ENCODE assay signal across 17 cellular contexts in genomic region chr13:59901191-59901590, GRCh38.
"Had no signal": no experiment of that assay in that cellular context is flagged by ENCODE, and none has a peak within 500 bp of the region (broad histone marks: within the 10 kb centered on the region; RNA-seq: fewer than 3 reads in every experiment).

No MANE protein-coding gene starts in this region.

- H3K36me3 ChIP-seq: colonic mucosa, neutrophil, right atrium auricular region, sigmoid colon had no signal

- H3K9me3 ChIP-seq: colonic mucosa, neutrophil, right atrium auricular region, sigmoid colon had no signal

- H3K4me1 ChIP-seq: colonic mucosa, foreskin keratinocyte, right atrium auricular region, sigmoid colon had no signal

- H3K4me3 Mint-ChIP-seq: endodermal cell; naive thymus-derived CD4-positive, alpha-beta T cell; stimulated activated naive B cell treated with anti-CD40 and anti-IgM and Interleukin-4, amounts not matched to agents 10 μg/mL and 1 μg/mL and 100 μg/mL, for 72 hours had no signal

- H3K36me3 Mint-ChIP-seq: stimulated activated naive B cell treated with anti-CD40 and anti-IgM and Interleukin-4, amounts not matched to agents 10 μg/mL and 1 μg/mL and 100 μg/mL, for 72 hours had no signal

- H3K4me3 ChIP-seq: colonic mucosa, hepatocyte, right atrium auricular region, sigmoid colon, skin epidermis had no signal

- H3K27me3 Mint-ChIP-seq: stimulated activated naive B cell treated with anti-CD40 and anti-IgM and Interleukin-4, amounts not matched to agents 10 μg/mL and 1 μg/mL and 100 μg/mL, for 72 hours had no signal

- DNase-seq: colonic mucosa; dermis blood vessel endothelial cell; endodermal cell; erythroblast; foreskin keratinocyte; mammary epithelial cell; naive thymus-derived CD4-positive, alpha-beta T cell; posterior cingulate gyrus; sigmoid colon; stimulated activated CD4-positive, alpha-beta T cell treated with anti-CD3 and anti-CD28 coated beads, Interleukin-2, amount 100 ng/mL, for 24 hours; stimulated activated CD4-positive, alpha-beta T cell treated with anti-CD3 and anti-CD28 coated beads, Interleukin-4, amount 100 ng/mL, for 4 hours; stimulated activated naive B cell treated with anti-CD40 and anti-IgM and Interleukin-4, amounts not matched to agents 10 μg/mL and 1 μg/mL and 100 μg/mL, for 72 hours; trophoblast cell had no signal

- H3K4me1 Mint-ChIP-seq: stimulated activated naive B cell treated with anti-CD40 and anti-IgM and Interleukin-4, amounts not matched to agents 10 μg/mL and 1 μg/mL and 100 μg/mL, for 72 hours had no signal

- H3K9me3 Mint-ChIP-seq: endodermal cell; naive thymus-derived CD4-positive, alpha-beta T cell; stimulated activated naive B cell treated with anti-CD40 and anti-IgM and Interleukin-4, amounts not matched to agents 10 μg/mL and 1 μg/mL and 100 μg/mL, for 72 hours had no signal

- ATAC-seq: foreskin keratinocyte; naive thymus-derived CD4-positive, alpha-beta T cell; stimulated activated naive B cell treated with anti-CD40 and anti-IgM and Interleukin-4, amounts not matched to agents 10 μg/mL and 1 μg/mL and 100 μg/mL, for 72 hours had no signal

- H3K27ac ChIP-seq: colonic mucosa, foreskin keratinocyte, hepatocyte, neutrophil, right atrium auricular region, sigmoid colon, skin epidermis had no signal

- H3K27me3 ChIP-seq: colonic mucosa, foreskin keratinocyte, hepatocyte, neutrophil, right atrium auricular region, sigmoid colon had no signal

- H3K27ac Mint-ChIP-seq: endodermal cell; naive thymus-derived CD4-positive, alpha-beta T cell; stimulated activated naive B cell treated with anti-CD40 and anti-IgM and Interleukin-4, amounts not matched to agents 10 μg/mL and 1 μg/mL and 100 μg/mL, for 72 hours had no signal
